Comparison of ENCODE assay signal across 26 cellular contexts in genomic region chrX:1071351-1071750, GRCh38.
DNase-seq lines count a peak whose midpoint lies in the region; ATAC-seq and TF ChIP-seq lines count a peak whose summit lies in the region.
"Had no signal": no experiment of that assay in that cellular context is flagged by ENCODE, and none has a peak within 500 bp of the region (broad histone marks: within the 10 kb centered on the region; RNA-seq: fewer than 3 reads in every experiment).

No MANE protein-coding gene starts in this region.

- peaks cover 6% of the 10 kb centered on the region for H3F3A ChIP-seq in neural progenitor cell (ENCODE audit: low read depth)

- ATAC-seq in RWPE2 (ENCODE audit: low read depth) (no peak), upper lobe of right lung (no peak), HG03045 (IDR thresholded peaks at IDR 0.05; ENCODE audit: unreplicated experiment) (no peak)
- ATAC-seq: GM12878 had no signal

- H2AFZ ChIP-seq in neural progenitor cell (replicated peaks), result no peak overlapping the region

- TF ChIP-seq CTCF in left ventricle myocardium inferior (IDR thresholded peaks at IDR 0.05; ENCODE audit: borderline replicate concordance) (no peak), RWPE2 (IDR thresholded peaks at IDR 0.05; ENCODE audit: poor library complexity, severe bottlenecking) (no peak), neural progenitor cell (IDR thresholded peaks at IDR 0.05) (no peak), upper lobe of right lung (IDR thresholded peaks at IDR 0.05) (no peak), sigmoid colon (IDR thresholded peaks at IDR 0.05) (no peak), mesothelial cell of epicardium (IDR thresholded peaks at IDR 0.05; ENCODE audit: unreplicated experiment) (no peak)

- DNase-seq in cardiac septum (ENCODE audit: low spot score) (peak; percentile 26), left ventricle myocardium inferior (no peak), RWPE2 (ENCODE audit: low spot score) (peak; percentile 11), neural progenitor cell (ENCODE audit: low spot score) (no peak), upper lobe of right lung (peak; percentile 19), sigmoid colon (no peak), mesothelial cell of epicardium (ENCODE audit: low spot score in 2 of 2, unreplicated experiment in 2 of 2) (no peak)
- DNase-seq: 8988T; ACHN; BE2C; C1 segment of cervical spinal cord; CD4-positive, alpha-beta memory T cell; CD4-positive, CD25-positive, alpha-beta regulatory T cell; CD8-positive, alpha-beta memory T cell; COR-L47; DMS 273 treated with DMSO at 0.1 percent for 48 hours; DMS153; DMS53; DMS79; DND-41; EL; GDM1 had no signal

- intact Hi-C loops in cardiac septum (cut with DNase I), result no loop called here
- intact Hi-C loops in left ventricle myocardium inferior (cut with micrococcal nuclease), result no loop called here
- intact Hi-C loops in upper lobe of right lung (cut with DNase I), result no loop called here
- intact Hi-C loops in sigmoid colon (cut with DNase I), result no loop called here

- H3K36me3 Mint-ChIP-seq in neural progenitor cell (no peaks in the 10 kb centered on the region), mesothelial cell of epicardium (no peaks in the 10 kb centered on the region)
- H3K36me3 Mint-ChIP-seq: CD14-positive monocyte had no signal

- no peak for TF ChIP-seq POLR2A in sigmoid colon (IDR thresholded peaks at IDR 0.05)

- no peaks in the 10 kb centered on the region for H4K20me1 ChIP-seq in neural progenitor cell (ENCODE audit: low read depth)
- H4K20me1 ChIP-seq: BLaER1 had no signal

- H3K9me3 ChIP-seq in left ventricle myocardium inferior (replicated peaks), result peaks cover 46% of the 10 kb centered on the region
- H3K9me3 ChIP-seq in RWPE2 (ENCODE audit: severe bottlenecking), result peaks cover 8% of the 10 kb centered on the region
- no peaks in the 10 kb centered on the region for H3K9me3 ChIP-seq in neural progenitor cell (ENCODE audit: low read depth)
- H3K9me3 ChIP-seq in upper lobe of right lung, result no peaks in the 10 kb centered on the region
- peaks cover 0 to 6% (median 2%) of the 10 kb centered on the region in 4 donors for H3K9me3 ChIP-seq in sigmoid colon
- H3K9me3 ChIP-seq: BE2C had no signal

- no peaks in the 10 kb centered on the region for H3K4me1 ChIP-seq in left ventricle myocardium inferior
- no peaks in the 10 kb centered on the region for H3K4me1 ChIP-seq in RWPE2 (ENCODE audit: insufficient read depth, poor library complexity, severe bottlenecking)
- H3K4me1 ChIP-seq in neural progenitor cell, result no peaks in the 10 kb centered on the region
- H3K4me1 ChIP-seq in upper lobe of right lung, result no peaks in the 10 kb centered on the region
- H3K4me1 ChIP-seq in sigmoid colon, result no peaks in the 10 kb centered on the region
- H3K4me1 ChIP-seq: BE2C, BLaER1 had no signal

- H3K27me3 ChIP-seq in left ventricle myocardium inferior (ENCODE audit: low read depth) (no peaks in the 10 kb centered on the region), RWPE2 (ENCODE audit: insufficient read depth, poor library complexity, severe bottlenecking) (no peaks in the 10 kb centered on the region), neural progenitor cell (no peaks in the 10 kb centered on the region), upper lobe of right lung (no peaks in the 10 kb centered on the region), sigmoid colon (no peaks in the 10 kb centered on the region)
- H3K27me3 ChIP-seq: BE2C, BLaER1 had no signal

- H3K4me3 ChIP-seq in left ventricle myocardium inferior (no peak overlapping the region), RWPE2 (ENCODE audit: severe bottlenecking) (no peak overlapping the region), neural progenitor cell (no peak overlapping the region), upper lobe of right lung (no peak overlapping the region), sigmoid colon (no peak overlapping the region)
- H3K4me3 ChIP-seq: BLaER1, GM12878 had no signal

- peaks cover 2% of the 10 kb centered on the region for H3K9me3 Mint-ChIP-seq in neural progenitor cell
- peaks cover 11% of the 10 kb centered on the region for H3K9me3 Mint-ChIP-seq in mesothelial cell of epicardium

- no peak overlapping the region for H3K27ac ChIP-seq in left ventricle myocardium inferior (replicated peaks)
- no peak overlapping the region for H3K27ac ChIP-seq in RWPE2 (ENCODE audit: poor library complexity, severe bottlenecking)
- no peak overlapping the region for H3K27ac ChIP-seq in neural progenitor cell
- H3K27ac ChIP-seq in upper lobe of right lung, result no peak overlapping the region
- H3K27ac ChIP-seq in sigmoid colon, result no peak overlapping the region
- H3K27ac ChIP-seq: BLaER1 had no signal

- H3K79me2 ChIP-seq in neural progenitor cell (ENCODE audit: low read depth), result no peaks in the 10 kb centered on the region

- H3K4me2 ChIP-seq in neural progenitor cell, result no peak overlapping the region
- H3K4me2 ChIP-seq: BLaER1 had no signal

- H3K4me3 Mint-ChIP-seq in neural progenitor cell, result no peak overlapping the region
- H3K4me3 Mint-ChIP-seq in mesothelial cell of epicardium, result no peak overlapping the region
- H3K4me3 Mint-ChIP-seq: CD14-positive monocyte; CD4-positive, alpha-beta memory T cell; CD4-positive, CD25-positive, alpha-beta regulatory T cell had no signal

- peaks cover 18% of the 10 kb centered on the region for H3K27me3 Mint-ChIP-seq in neural progenitor cell (ENCODE audit: insufficient read depth, low read depth)
- H3K27me3 Mint-ChIP-seq in mesothelial cell of epicardium (ENCODE audit: low read depth), result no peaks in the 10 kb centered on the region

- H3K4me1 Mint-ChIP-seq in neural progenitor cell, result peaks cover 3% of the 10 kb centered on the region
- H3K4me1 Mint-ChIP-seq in mesothelial cell of epicardium, result no peaks in the 10 kb centered on the region
- H3K4me1 Mint-ChIP-seq: CD14-positive monocyte; CD4-positive, alpha-beta memory T cell; CD4-positive, CD25-positive, alpha-beta regulatory T cell; CD8-positive, alpha-beta memory T cell had no signal

- H3K9ac ChIP-seq in neural progenitor cell, result no peak overlapping the region
- H3K9ac ChIP-seq: BLaER1 had no signal

- H3K36me3 ChIP-seq in left ventricle myocardium inferior (no peaks in the 10 kb centered on the region), RWPE2 (ENCODE audit: low read depth) (no peaks in the 10 kb centered on the region), neural progenitor cell (no peaks in the 10 kb centered on the region), upper lobe of right lung (no peaks in the 10 kb centered on the region), sigmoid colon (no peaks in the 10 kb centered on the region)
- H3K36me3 ChIP-seq: BE2C, BLaER1 had no signal

- H3K27ac Mint-ChIP-seq in neural progenitor cell (peak overlapping the region; percentile 29), mesothelial cell of epicardium (no peak overlapping the region)
- H3K27ac Mint-ChIP-seq: CD14-positive monocyte; CD4-positive, CD25-positive, alpha-beta regulatory T cell had no signal

- WGBS in sigmoid colon, 2 donors, result 86 to 92% methylated on average over 9 of the region's 9 CpGs

- no peak for TF ChIP-seq EP300 in sigmoid colon (IDR thresholded peaks at IDR 0.05)

Comparison
In these comparisons a context has a peak if more than half of its experiments do, and no peak if none do; other contexts are left out.
1. DNase-seq: peak in cardiac septum (single experiment), RWPE2 (single experiment) and upper lobe of right lung (single experiment); none in left ventricle myocardium inferior (single experiment), neural progenitor cell (single experiment), sigmoid colon (single experiment) and mesothelial cell of epicardium (0 of 2).